In the genomic region with DNA sequence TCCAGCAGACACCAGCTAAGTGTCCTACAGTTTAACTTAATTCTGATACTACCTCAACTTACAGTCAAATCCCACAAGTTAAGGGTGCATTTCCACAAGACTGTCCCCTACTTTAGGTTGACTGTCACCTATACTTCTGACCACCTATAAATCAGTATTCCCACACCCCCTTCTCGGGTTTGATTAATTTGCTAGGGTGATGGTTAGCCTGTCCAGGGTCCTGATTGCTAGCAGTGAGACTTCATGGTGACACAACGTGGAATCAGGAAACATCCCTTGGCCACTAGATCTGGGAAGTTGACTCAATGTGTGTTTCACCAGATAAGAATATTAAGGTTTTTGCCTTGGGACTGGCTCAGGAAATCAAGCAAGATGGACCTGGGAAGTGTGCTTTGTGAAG, we compare ENCODE assay signal across 21 cellular contexts.
"Had no signal": no experiment of that assay in that cellular context is flagged by ENCODE, and none has a peak within 500 bp of the region (broad histone marks: within the 10 kb centered on the region; RNA-seq: fewer than 3 reads in every experiment).

No MANE protein-coding gene starts in this region.

- H3K36me3 ChIP-seq: colonic mucosa, esophagus muscularis mucosa, gastroesophageal sphincter, heart left ventricle, left lung, lower lobe of right lung had no signal

- DNase-seq: colonic mucosa; cortex of kidney; effector CD8-positive, alpha-beta T cell; effector memory CD8-positive, alpha-beta T cell; endodermal cell; foreskin keratinocyte; heart left ventricle; hypothalamus; left cardiac atrium; left lung; left ventricle myocardium superior; lower lobe of right lung; mesenchymal stem cell; mucosa of descending colon had no signal

- H3K27ac ChIP-seq: colonic mucosa, esophagus muscularis mucosa, foreskin keratinocyte, gastroesophageal sphincter, heart left ventricle, hepatocyte, left lung, lower lobe of right lung had no signal

- H3K4me1 ChIP-seq: colonic mucosa, esophagus muscularis mucosa, foreskin keratinocyte, gastroesophageal sphincter, heart left ventricle, left lung, lower lobe of right lung had no signal

- H2AFZ ChIP-seq: hepatocyte had no signal

- H3K9me3 ChIP-seq: colonic mucosa had no signal

- H3K4me3 ChIP-seq: colonic mucosa, esophagus muscularis mucosa, gastroesophageal sphincter, heart left ventricle, hepatocyte, left lung, lower lobe of right lung, mucosa of descending colon had no signal

- H3K4me2 ChIP-seq: hepatocyte had no signal

- H3K79me2 ChIP-seq: hepatocyte had no signal

- H3K27me3 ChIP-seq: colonic mucosa had no signal

- FAIRE-seq: endometrium, frontal cortex, islet of Langerhans, keratinocyte had no signal
